Comparison of ENCODE assay signal across 18 cellular contexts in genomic region chr11:4040461-4040860, GRCh38. TPM values are rescaled to one million over a fixed set of nuclear protein-coding genes. Genes with fewer than 3 reads are reported as not detected.
DNase-seq lines count a peak whose midpoint lies in the region; ATAC-seq and TF ChIP-seq lines count a peak whose summit lies in the region.
"Had no signal": no experiment of that assay in that cellular context is flagged by ENCODE, and none has a peak within 500 bp of the region (broad histone marks: within the 10 kb centered on the region; RNA-seq: fewer than 3 reads in every experiment).

No MANE protein-coding gene starts in this region.

- no peaks in the 10 kb centered on the region for H3K27me3 Mint-ChIP-seq in CD4-positive, alpha-beta T cell
- no peaks in the 10 kb centered on the region for H3K27me3 Mint-ChIP-seq in CD8-positive, alpha-beta T cell (ENCODE audit: low read depth)
- H3K27me3 Mint-ChIP-seq in central memory CD8-positive, alpha-beta T cell = no peaks in the 10 kb centered on the region

- peaks cover 12% of the 10 kb centered on the region for H3K4me1 ChIP-seq in CD8-positive, alpha-beta T cell (ENCODE audit: insufficient read depth, low read length)
- H3K4me1 ChIP-seq in neutrophil (ENCODE audit: control insufficient read depth in 1 of 2, insufficient read depth in 1 of 2, low read depth in 1 of 2, low read length in 1 of 2) = no peaks in the 10 kb centered on the region

- CTCF ChIA-PET in CD4-positive, alpha-beta T cell (lab: Charles Lee) = no interaction called here
- CTCF ChIA-PET in CD8-positive, alpha-beta T cell (lab: Charles Lee) = no interaction called here

- no peak overlapping the region for H3K27ac ChIP-seq in CD4-positive, alpha-beta T cell (ENCODE audit: low read depth, low read length)
- no peak overlapping the region for H3K27ac ChIP-seq in CD8-positive, alpha-beta T cell (ENCODE audit: low read depth, low read length)
- peak overlapping the region; percentile 27 for H3K27ac ChIP-seq in neutrophil
- H3K27ac ChIP-seq: C4-2B, SK-N-MC had no signal

- H3K27ac Mint-ChIP-seq in CD4-positive, alpha-beta T cell = peak overlapping the region; percentile 12
- H3K27ac Mint-ChIP-seq in CD8-positive, alpha-beta T cell = peak overlapping the region; percentile 63
- peak overlapping the region; percentile 10 for H3K27ac Mint-ChIP-seq in central memory CD8-positive, alpha-beta T cell (ENCODE audit: low read depth)

- H3K9me3 Mint-ChIP-seq in CD4-positive, alpha-beta T cell = no peaks in the 10 kb centered on the region
- H3K9me3 Mint-ChIP-seq in CD8-positive, alpha-beta T cell = peaks cover 4% of the 10 kb centered on the region
- H3K9me3 Mint-ChIP-seq in central memory CD8-positive, alpha-beta T cell = peaks cover 4% of the 10 kb centered on the region

- peaks cover 23% of the 10 kb centered on the region for H3K36me3 Mint-ChIP-seq in CD4-positive, alpha-beta T cell (ENCODE audit: low read depth)
- H3K36me3 Mint-ChIP-seq in CD8-positive, alpha-beta T cell = peaks cover 17% of the 10 kb centered on the region
- H3K36me3 Mint-ChIP-seq in central memory CD8-positive, alpha-beta T cell (ENCODE audit: insufficient read depth) = no peaks in the 10 kb centered on the region

- POLR2A ChIA-PET in CD4-positive, alpha-beta T cell (lab: Charles Lee) = no interaction called here
- POLR2A ChIA-PET in CD8-positive, alpha-beta T cell (lab: Charles Lee) = no interaction called here

- no peak for ATAC-seq in CD4-positive, alpha-beta T cell (ENCODE audit: poor library complexity)
- ATAC-seq in CD8-positive, alpha-beta T cell = no peak
- ATAC-seq in central memory CD8-positive, alpha-beta T cell (replicated peaks; ENCODE audit: extremely low read depth, poor library complexity, severe bottlenecking) = no peak
- no peak for ATAC-seq in GM18907 (IDR thresholded peaks at IDR 0.05; ENCODE audit: unreplicated experiment)

- no peak for DNase-seq in CD4-positive, alpha-beta T cell
- DNase-seq in CD8-positive, alpha-beta T cell = no peak
- no peak for DNase-seq in central memory CD8-positive, alpha-beta T cell (ENCODE audit: low spot score in 2 of 2)
- DNase-seq in HUDEP-2 (lab: John Stamatoyannopoulos, UW; ENCODE audit: unreplicated experiment in 76 of 76) (no peak), NOMO-1 treated with dmso at 0.1 percent for 144 hours (lab: John Stamatoyannopoulos, UW; ENCODE audit: unreplicated experiment) (no peak)
- DNase-seq: AML-193, Calu3, KBM-7, MV-4-11, NCI-H187, NCI-H2227 treated with DMSO at 0.1 percent for 48 hours, NCI-H524, NCI-H82, SHP77 had no signal

- intact Hi-C loops in CD4-positive, alpha-beta T cell (cut with DNase I, micrococcal nuclease) = no loop called here
- intact Hi-C loops in CD8-positive, alpha-beta T cell (cut with DNase I, micrococcal nuclease) = loop anchor here in 1 of 2 experiments (5.0 kb wide), 1 partner anchor 48 kb away; no protein-coding TSS in a partner anchor

- peaks cover 58% of the 10 kb centered on the region for H3K4me1 Mint-ChIP-seq in CD4-positive, alpha-beta T cell (ENCODE audit: low read depth)
- peaks cover 59% of the 10 kb centered on the region for H3K4me1 Mint-ChIP-seq in CD8-positive, alpha-beta T cell (ENCODE audit: low read depth)
- peaks cover 62% of the 10 kb centered on the region for H3K4me1 Mint-ChIP-seq in central memory CD8-positive, alpha-beta T cell

- H3K4me3 ChIP-seq in CD8-positive, alpha-beta T cell (ENCODE audit: low read depth, low read length) = no peak overlapping the region
- no peak overlapping the region for H3K4me3 ChIP-seq in neutrophil (ENCODE audit: low read depth in 1 of 2, low read length in 1 of 2)
- H3K4me3 ChIP-seq: SK-N-MC had no signal

- TF ChIP-seq CTCF in CD4-positive, alpha-beta T cell (IDR thresholded peaks at IDR 0.05) = no peak
- no peak for TF ChIP-seq CTCF in CD8-positive, alpha-beta T cell (IDR thresholded peaks at IDR 0.05)
- no peak for TF ChIP-seq CTCF in neutrophil (IDR thresholded peaks at IDR 0.05)

- H3K27me3 ChIP-seq in CD4-positive, alpha-beta T cell (ENCODE audit: control insufficient read depth, insufficient read depth, low read length) = no peaks in the 10 kb centered on the region
- H3K27me3 ChIP-seq in CD8-positive, alpha-beta T cell (ENCODE audit: insufficient read depth, low read length) = no peaks in the 10 kb centered on the region
- no peaks in the 10 kb centered on the region for H3K27me3 ChIP-seq in neutrophil

- H3K9me3 ChIP-seq in CD4-positive, alpha-beta T cell (ENCODE audit: control insufficient read depth, low read length) = no peaks in the 10 kb centered on the region
- H3K9me3 ChIP-seq in CD8-positive, alpha-beta T cell (ENCODE audit: low read length) = no peaks in the 10 kb centered on the region
- H3K9me3 ChIP-seq in neutrophil = no peaks in the 10 kb centered on the region

- no peaks in the 10 kb centered on the region for H3K36me3 ChIP-seq in CD8-positive, alpha-beta T cell (ENCODE audit: insufficient read depth, low read length)
- H3K36me3 ChIP-seq in neutrophil = no peaks in the 10 kb centered on the region

- H3K4me3 Mint-ChIP-seq in CD4-positive, alpha-beta T cell = no peak overlapping the region
- no peak overlapping the region for H3K4me3 Mint-ChIP-seq in CD8-positive, alpha-beta T cell
- H3K4me3 Mint-ChIP-seq in central memory CD8-positive, alpha-beta T cell = no peak overlapping the region

RNA-seq across cellular contexts. Expression of gene RRM1, which starts 54.1 kb away (rescaled TPM):
- 10 to 100 TPM; 64.7 to 73.1 TPM for total RNA-seq in CD4-positive, alpha-beta T cell
- total RNA-seq in CD8-positive, alpha-beta T cell = 10 to 100 TPM; 53.1 to 57.3 TPM

Comparison
In these comparisons a context has a peak if more than half of its experiments do, and no peak if none do; other contexts are left out.
1. H3K27ac Mint-ChIP-seq: peak in every context shown above with its lines; median percentile 63 in CD8-positive, alpha-beta T cell; 12 in CD4-positive, alpha-beta T cell; 10 in central memory CD8-positive, alpha-beta T cell.